ENCODE assay signal across 2 cellular contexts in genomic region chr5:36589735-36590134, GRCh38. TPM values are rescaled to one million over a fixed set of nuclear protein-coding genes. Genes with fewer than 3 reads are reported as not detected.
"Had no signal": no experiment of that assay in that cellular context is flagged by ENCODE, and none has a peak within 500 bp of the region (broad histone marks: within the 10 kb centered on the region; RNA-seq: fewer than 3 reads in every experiment).

No MANE protein-coding gene starts in this region.

RNA-seq across cellular contexts. Expression of gene SLC1A3, which starts 16.7 kb away (rescaled TPM):
- total RNA-seq: OCI-LY7 had no signal
- polyA plus RNA-seq: SK-N-SH had no signal
